20 cellular contexts compared by ENCODE assay signal in genomic region chr18:58512161-58512581, GRCh38.
DNase-seq lines count a peak whose midpoint lies in the region; ATAC-seq and TF ChIP-seq lines count a peak whose summit lies in the region.
"Had no signal": no experiment of that assay in that cellular context is flagged by ENCODE, and none has a peak within 500 bp of the region (broad histone marks: within the 10 kb centered on the region; RNA-seq: fewer than 3 reads in every experiment).

No MANE protein-coding gene starts in this region.

- peak overlapping the region; percentile 73 for H3K9ac ChIP-seq in HUES6 (ENCODE audit: low read length)
- H3K9ac ChIP-seq: SK-N-SH had no signal

- H3K4me1 ChIP-seq in A673 (ENCODE audit: insufficient read depth, low read length, poor library complexity, severe bottlenecking), result peaks cover 14% of the 10 kb centered on the region
- H3K4me1 ChIP-seq in HUES6 (ENCODE audit: control insufficient read depth, insufficient read depth, low read length), result peaks cover 25% of the 10 kb centered on the region
- peaks cover 12% of the 10 kb centered on the region for H3K4me1 ChIP-seq in ectodermal cell (ENCODE audit: control insufficient read depth, insufficient read depth, low read length)
- H3K4me1 ChIP-seq: foreskin keratinocyte had no signal

- 5 to 6% methylated on average over 5 of the region's 5 CpGs for WGBS in ectodermal cell, 2 experiments

- peaks cover 39% of the 10 kb centered on the region for H3K36me3 Mint-ChIP-seq in HFFc6 (ENCODE audit: low read depth)

- H3K27ac Mint-ChIP-seq in HFFc6, result no peak overlapping the region
- H3K27ac Mint-ChIP-seq: activated CD8-positive, alpha-beta T cell treated with anti-CD3 and anti-CD28 coated beads for 36 hours had no signal

- BruUV-seq in A673 (replicated peaks; lab: Mats Ljungman, UMichigan), result no TSS peak

- no peak for TF ChIP-seq CTCF in A673 (conservative IDR thresholded peaks at IDR 0.05; ENCODE audit: low read depth, low read length)
- TF ChIP-seq CTCF in HFFc6 (IDR thresholded peaks at IDR 0.05), result no peak

- H3K27me3 Mint-ChIP-seq in HFFc6 (ENCODE audit: insufficient read depth), result no peaks in the 10 kb centered on the region
- H3K27me3 Mint-ChIP-seq: central memory CD8-positive, alpha-beta T cell had no signal

- CTCF ChIA-PET in A673 (lab: Charles Lee), result no interaction called here

- no peak overlapping the region for H3K4me3 ChIP-seq in A673 (ENCODE audit: low read depth, low read length, poor library complexity, severe bottlenecking)
- H3K4me3 ChIP-seq in HUES6 (ENCODE audit: low read depth, low read length), result peak overlapping the region; percentile 43
- H3K4me3 ChIP-seq in ectodermal cell (ENCODE audit: insufficient read depth, low read depth, low read length), result no peak overlapping the region
- H3K4me3 ChIP-seq: left ventricle myocardium inferior had no signal

- no peak for ATAC-seq in left colon
- ATAC-seq: activated CD8-positive, alpha-beta T cell treated with anti-CD3 and anti-CD28 coated beads for 36 hours; foreskin keratinocyte had no signal

- H3K9me3 Mint-ChIP-seq in HFFc6, result no peaks in the 10 kb centered on the region
- H3K9me3 Mint-ChIP-seq: activated CD8-positive, alpha-beta T cell treated with anti-CD3 and anti-CD28 coated beads for 36 hours; central memory CD8-positive, alpha-beta T cell had no signal

- H3K36me3 ChIP-seq in A673 (ENCODE audit: insufficient read depth, low read length, poor library complexity, severe bottlenecking) (no peaks in the 10 kb centered on the region), HUES6 (ENCODE audit: control insufficient read depth, insufficient read depth, low read length) (no peaks in the 10 kb centered on the region), ectodermal cell (ENCODE audit: control insufficient read depth, insufficient read depth, low read length) (no peaks in the 10 kb centered on the region)
- H3K36me3 ChIP-seq: neutrophil, WERI-Rb-1 had no signal

- H3K27ac ChIP-seq in A673 (ENCODE audit: low read depth, low read length, poor library complexity, severe bottlenecking) (no peak overlapping the region), HUES6 (ENCODE audit: low read depth, low read length) (peak overlapping the region; percentile 80), ectodermal cell (ENCODE audit: insufficient read depth, low read depth, low read length, poor library complexity, severe bottlenecking) (peak overlapping the region; percentile 3)
- H3K27ac ChIP-seq: C4-2B, foreskin keratinocyte, left ventricle myocardium inferior, neutrophil, WERI-Rb-1 had no signal

- no peaks in the 10 kb centered on the region for H3K9me3 ChIP-seq in A673 (ENCODE audit: low read depth, low read length, poor library complexity, severe bottlenecking)
- H3K9me3 ChIP-seq in HUES6 (ENCODE audit: control insufficient read depth, insufficient read depth, low read depth, low read length), result no peaks in the 10 kb centered on the region
- H3K9me3 ChIP-seq in ectodermal cell (ENCODE audit: control insufficient read depth, low read length), result no peaks in the 10 kb centered on the region
- H3K9me3 ChIP-seq: left ventricle myocardium inferior, neutrophil, SK-N-SH had no signal

- no peak overlapping the region for H3K4me3 Mint-ChIP-seq in HFFc6
- H3K4me3 Mint-ChIP-seq: activated CD8-positive, alpha-beta T cell treated with anti-CD3 and anti-CD28 coated beads for 36 hours; central memory CD8-positive, alpha-beta T cell had no signal

- no peaks in the 10 kb centered on the region; the same call in 1 of the 2 replicates for H3K4me1 Mint-ChIP-seq in HFFc6 (ENCODE audit: low read depth)
- H3K4me1 Mint-ChIP-seq: central memory CD8-positive, alpha-beta T cell had no signal

- POLR2A ChIA-PET in A673 (lab: Charles Lee; ENCODE audit: low non-redundant PET), result no interaction called here

- H3K27me3 ChIP-seq in A673 (replicated peaks; ENCODE audit: insufficient read depth, low read depth, low read length, poor library complexity), result no peaks in the 10 kb centered on the region
- no peaks in the 10 kb centered on the region for H3K27me3 ChIP-seq in HUES6 (ENCODE audit: control insufficient read depth, insufficient read depth, low read length)
- no peaks in the 10 kb centered on the region for H3K27me3 ChIP-seq in ectodermal cell (ENCODE audit: control insufficient read depth, insufficient read depth, low read length, poor library complexity, severe bottlenecking)
- H3K27me3 ChIP-seq: neutrophil had no signal

- intact Hi-C loops in A673 (cut with micrococcal nuclease; ENCODE audit: unreplicated experiment) (no loop called here), left colon (cut with DNase I, micrococcal nuclease) (no loop called here)

- peak; percentile 33 for DNase-seq in A673 (ENCODE audit: low spot score)
- peak; percentile 53 for DNase-seq in medulla oblongata (ENCODE audit: extremely low spot score)
- no peak for DNase-seq in HFFc6
- DNase-seq in NOMO-1 (lab: John Stamatoyannopoulos, UW; ENCODE audit: unreplicated experiment in 2 of 2), result no peak
- DNase-seq in NCI-H524 treated with DMSO at 0.1 percent for 48 hours (lab: John Stamatoyannopoulos, UW), result no peak
- DNase-seq in left colon, result no peak
- DNase-seq: ACHN; activated CD8-positive, alpha-beta T cell treated with anti-CD3 and anti-CD28 coated beads for 36 hours; activated naive CD4-positive, alpha-beta T cell; amniotic stem cell; foreskin keratinocyte; left ventricle myocardium inferior; NCI-H187 treated with DMSO at 0.1 percent for 48 hours; SK-N-SH; WERI-Rb-1 had no signal

Comparison
In these comparisons a context has a peak if more than half of its experiments do, and no peak if none do; other contexts are left out.
1. DNase-seq: peak in A673 (single experiment) and medulla oblongata (single experiment); none in HFFc6 (single experiment), NOMO-1 (0 of 2), NCI-H524 treated with DMSO at 0.1 percent for 48 hours (single experiment) and left colon (0 of 2).